8 cellular contexts compared by ENCODE assay signal in genomic region chr1:18921506-18922251, GRCh38. TPM values are rescaled to one million over a fixed set of nuclear protein-coding genes. Genes with fewer than 3 reads are reported as not detected.
DNase-seq lines count a peak whose midpoint lies in the region; ATAC-seq and TF ChIP-seq lines count a peak whose summit lies in the region.

No MANE protein-coding gene starts in this region.

- no peak overlapping the region for H3K4me3 ChIP-seq in DND-41 (ENCODE audit: low read depth in 1 of 2, low read length in 2 of 2)
- no peak overlapping the region for H3K4me3 ChIP-seq in skeletal muscle satellite cell (ENCODE audit: low read length)

- H3K27ac ChIP-seq in DND-41 (ENCODE audit: low read length), result no peak overlapping the region

- no peak for ATAC-seq in DND-41 (ENCODE audit: insufficient read depth, low read depth)
- peak; percentile 1 for ATAC-seq in left ventricle myocardium superior
- ATAC-seq in HG03442 (IDR thresholded peaks at IDR 0.05; ENCODE audit: unreplicated experiment), result no peak
- ATAC-seq in HG03571 (IDR thresholded peaks at IDR 0.05; ENCODE audit: unreplicated experiment), result no peak

- DNase-seq in DND-41 (no peak), amniotic epithelial cell (ENCODE audit: low read depth) (peak; percentile 13), left ventricle myocardium superior (no peak), pons (ENCODE audit: low spot score) (no peak)
- DNase-seq in stimulated activated CD4-positive, alpha-beta T cell treated with anti-CD3 and anti-CD28 coated beads, Interleukin-15, amount 100 ng/mL, for 24 hours, result no peak

- H3K9me3 ChIP-seq in DND-41 (ENCODE audit: insufficient read depth, low read length, severe bottlenecking), result no peaks in the 10 kb centered on the region
- no peaks in the 10 kb centered on the region for H3K9me3 ChIP-seq in skeletal muscle satellite cell (replicated peaks; ENCODE audit: low read length)

- no peak overlapping the region for H2AFZ ChIP-seq in DND-41 (ENCODE audit: low read depth, low read length)

- no peaks in the 10 kb centered on the region for H3K36me3 ChIP-seq in DND-41 (ENCODE audit: insufficient read depth, low read length)
- no peaks in the 10 kb centered on the region for H3K36me3 ChIP-seq in skeletal muscle satellite cell (ENCODE audit: insufficient read depth, low read length)

- peak; percentile 35 for TF ChIP-seq CTCF in DND-41 (IDR thresholded peaks at IDR 0.05; ENCODE audit: borderline replicate concordance, extremely low read depth, low read length, poor library complexity, severe bottlenecking)

- no peak overlapping the region for H3K9ac ChIP-seq in DND-41 (ENCODE audit: low read depth, low read length)
- H3K9ac ChIP-seq in skeletal muscle satellite cell (ENCODE audit: low read depth, low read length), result peak overlapping the region; percentile 58

- peaks cover 7% of the 10 kb centered on the region; the same call in 1 of the 2 replicates for H4K20me1 ChIP-seq in DND-41 (ENCODE audit: insufficient read depth, low read length)

- H3K4me1 ChIP-seq in DND-41 (ENCODE audit: insufficient read depth, low read length) (peaks cover 8% of the 10 kb centered on the region), skeletal muscle satellite cell (ENCODE audit: control insufficient read depth, insufficient read depth, low read length) (peaks cover 42% of the 10 kb centered on the region)

- H3K27me3 ChIP-seq in DND-41 (ENCODE audit: insufficient read depth, low read length, poor library complexity) (no peaks in the 10 kb centered on the region), skeletal muscle satellite cell (ENCODE audit: control insufficient read depth, insufficient read depth, low read length) (no peaks in the 10 kb centered on the region)

- H3K4me2 ChIP-seq in DND-41 (ENCODE audit: insufficient read depth, low read length), result no peak overlapping the region
- peak overlapping the region; percentile 78 for H3K4me2 ChIP-seq in skeletal muscle satellite cell (ENCODE audit: low read length)

- no peaks in the 10 kb centered on the region for H3K79me2 ChIP-seq in DND-41 (ENCODE audit: insufficient read depth, low read length)

- intact Hi-C loops in left ventricle myocardium superior (cut with micrococcal nuclease), result no loop called here

RNA-seq across cellular contexts. Expression of gene ALDH4A1, which starts 19.3 kb away (rescaled TPM):
- 27.3 TPM for total RNA-seq in left ventricle myocardium superior
- total RNA-seq in skeletal muscle satellite cell (2012; rRNA removed), result 7.0 and 8.1 TPM in 2 replicates

RNA-seq across cellular contexts. Expression of gene IFFO2, which starts 34.8 kb away (rescaled TPM):
- total RNA-seq in left ventricle myocardium superior, result 5.0 TPM
- 6.3 and 9.0 TPM in 2 replicates for total RNA-seq in skeletal muscle satellite cell (2012; rRNA removed)
